28 cellular contexts compared by ENCODE assay signal in genomic region chr4:138841341-138841740, GRCh38.
"Had no signal": no experiment of that assay in that cellular context is flagged by ENCODE, and none has a peak within 500 bp of the region (broad histone marks: within the 10 kb centered on the region; RNA-seq: fewer than 3 reads in every experiment).

No MANE protein-coding gene starts in this region.

- H3K4me3 Mint-ChIP-seq: activated CD4-positive, alpha-beta memory T cell treated with anti-CD3 and anti-CD28 coated beads, Interleukin-2, amount 10 ng/mL, durations not matched to agents 7 days and 5 days; activated CD4-positive, alpha-beta T cell treated with anti-CD3 and anti-CD28 coated beads, Interleukin-2, amount 10 ng/mL, durations not matched to agents 7 days and 5 days; activated naive CD4-positive, alpha-beta T cell treated with anti-CD3 and anti-CD28 coated beads, Interleukin-2, amount 50 U/mL, for 24 hours; activated naive CD8-positive, alpha-beta T cell treated with anti-CD3 and anti-CD28 coated beads, Interleukin-2, amount 50 U/mL, for 24 hours; activated T-cell treated with anti-CD3 and anti-CD28 coated beads, Interleukin-2, amount 50 U/mL, for 4 hours; activated T-helper 17 cell treated with anti-CD3 and anti-CD28 coated beads, Interleukin-2, amount 50 U/mL, for 72 hours; central memory CD8-positive, alpha-beta T cell; dendritic cell treated with granulocyte-macrophage colony-stimulating factor and Interleukin-4, amounts not matched to agents 40 ng/mL and 50 ng/mL, for 4 days; endodermal cell; mesothelial cell of epicardium; naive B cell; neural crest cell; T-helper 17 cell had no signal

- H3K36me3 Mint-ChIP-seq: activated naive CD4-positive, alpha-beta T cell treated with anti-CD3 and anti-CD28 coated beads, Interleukin-2, amount 50 U/mL, for 24 hours; mesothelial cell of epicardium; naive B cell had no signal

- H3K9me3 Mint-ChIP-seq: activated CD4-positive, alpha-beta memory T cell treated with anti-CD3 and anti-CD28 coated beads, Interleukin-2, amount 10 ng/mL, durations not matched to agents 7 days and 5 days; activated CD4-positive, alpha-beta T cell treated with anti-CD3 and anti-CD28 coated beads, Interleukin-2, amount 10 ng/mL, durations not matched to agents 7 days and 5 days; activated naive CD4-positive, alpha-beta T cell treated with anti-CD3 and anti-CD28 coated beads, Interleukin-2, amount 50 U/mL, for 24 hours; activated naive CD8-positive, alpha-beta T cell treated with anti-CD3 and anti-CD28 coated beads, Interleukin-2, amount 50 U/mL, for 24 hours; activated T-cell treated with anti-CD3 and anti-CD28 coated beads, Interleukin-2, amount 50 U/mL, for 4 hours; activated T-helper 17 cell treated with anti-CD3 and anti-CD28 coated beads, Interleukin-2, amount 50 U/mL, for 72 hours; central memory CD8-positive, alpha-beta T cell; dendritic cell treated with granulocyte-macrophage colony-stimulating factor and Interleukin-4, amounts not matched to agents 40 ng/mL and 50 ng/mL, for 4 days; endodermal cell; naive B cell; neural crest cell had no signal

- FAIRE-seq: bronchial epithelial cell had no signal

- ATAC-seq: activated naive CD8-positive, alpha-beta T cell treated with anti-CD3 and anti-CD28 coated beads, Interleukin-2, amount 50 U/mL, for 24 hours; activated T-cell treated with anti-CD3 and anti-CD28 coated beads, Interleukin-2, amount 50 U/mL, for 4 hours; activated T-helper 17 cell treated with anti-CD3 and anti-CD28 coated beads, Interleukin-2, amount 50 U/mL, for 72 hours; esophagus mucosa; heart right ventricle; left cardiac atrium; right lobe of liver; T-helper 17 cell had no signal

- H3K36me3 ChIP-seq: heart right ventricle, right lobe of liver, tibial nerve had no signal

- H3K27ac ChIP-seq: heart right ventricle, right lobe of liver, tibial nerve had no signal

- H3K4me1 Mint-ChIP-seq: activated CD4-positive, alpha-beta memory T cell treated with anti-CD3 and anti-CD28 coated beads, Interleukin-2, amount 10 ng/mL, durations not matched to agents 7 days and 5 days; activated CD4-positive, alpha-beta T cell treated with anti-CD3 and anti-CD28 coated beads, Interleukin-2, amount 10 ng/mL, durations not matched to agents 7 days and 5 days; activated naive CD4-positive, alpha-beta T cell treated with anti-CD3 and anti-CD28 coated beads, Interleukin-2, amount 50 U/mL, for 24 hours; activated naive CD8-positive, alpha-beta T cell treated with anti-CD3 and anti-CD28 coated beads, Interleukin-2, amount 50 U/mL, for 24 hours; activated T-helper 17 cell treated with anti-CD3 and anti-CD28 coated beads, Interleukin-2, amount 50 U/mL, for 72 hours; central memory CD8-positive, alpha-beta T cell; naive B cell; T-helper 17 cell had no signal

- H3K27ac Mint-ChIP-seq: activated CD4-positive, alpha-beta memory T cell treated with anti-CD3 and anti-CD28 coated beads, Interleukin-2, amount 10 ng/mL, durations not matched to agents 7 days and 5 days; activated CD4-positive, alpha-beta T cell treated with anti-CD3 and anti-CD28 coated beads, Interleukin-2, amount 10 ng/mL, durations not matched to agents 7 days and 5 days; activated naive CD4-positive, alpha-beta T cell treated with anti-CD3 and anti-CD28 coated beads, Interleukin-2, amount 50 U/mL, for 24 hours; activated naive CD8-positive, alpha-beta T cell treated with anti-CD3 and anti-CD28 coated beads, Interleukin-2, amount 50 U/mL, for 24 hours; activated T-helper 17 cell treated with anti-CD3 and anti-CD28 coated beads, Interleukin-2, amount 50 U/mL, for 72 hours; dendritic cell treated with granulocyte-macrophage colony-stimulating factor and Interleukin-4, amounts not matched to agents 40 ng/mL and 50 ng/mL, for 4 days; endodermal cell; mesothelial cell of epicardium; T-helper 17 cell had no signal

- H3K27me3 ChIP-seq: right lobe of liver, tibial nerve had no signal

- H3K4me3 ChIP-seq: heart right ventricle, right lobe of liver, tibial nerve had no signal

- H3K9me3 ChIP-seq: heart right ventricle, right lobe of liver, tibial nerve had no signal

- DNase-seq: activated CD4-positive, alpha-beta memory T cell treated with anti-CD3 and anti-CD28 coated beads, Interleukin-2, amount 10 ng/mL, durations not matched to agents 7 days and 5 days; activated CD4-positive, alpha-beta T cell treated with anti-CD3 and anti-CD28 coated beads for 1 hour; activated CD4-positive, alpha-beta T cell treated with anti-CD3 and anti-CD28 coated beads, Interleukin-2, amount 10 ng/mL, durations not matched to agents 7 days and 5 days; activated CD8-positive, alpha-beta memory T cell treated with anti-CD3 and anti-CD28 coated beads, Interleukin-2, amount 50 U/mL, for 48 hours; activated gamma-delta T cell treated with Interleukin-2 at 50 U/mL for 16 hours; activated naive CD8-positive, alpha-beta T cell treated with anti-CD3 and anti-CD28 coated beads, Interleukin-2, amount 50 U/mL, for 24 hours; activated T-cell treated with anti-CD3 and anti-CD28 coated beads, Interleukin-2, amount 50 U/mL, for 4 hours; foreskin fibroblast; heart right ventricle; left cardiac atrium; mammary epithelial cell; naive B cell; occipital lobe; right lobe of liver; stimulated activated CD4-positive, alpha-beta T cell treated with anti-CD3 and anti-CD28 coated beads, Interleukin-2, amount 100 ng/mL, for 48 hours; stimulated activated naive CD4-positive, alpha-beta T cell treated with Interleukin-2 at 50 U/mL for 16 hours; T-helper 17 cell; T1000 had no signal

- H3K4me1 ChIP-seq: right lobe of liver, tibial nerve had no signal
